14 cellular contexts compared by ENCODE assay signal in the genomic region with DNA sequence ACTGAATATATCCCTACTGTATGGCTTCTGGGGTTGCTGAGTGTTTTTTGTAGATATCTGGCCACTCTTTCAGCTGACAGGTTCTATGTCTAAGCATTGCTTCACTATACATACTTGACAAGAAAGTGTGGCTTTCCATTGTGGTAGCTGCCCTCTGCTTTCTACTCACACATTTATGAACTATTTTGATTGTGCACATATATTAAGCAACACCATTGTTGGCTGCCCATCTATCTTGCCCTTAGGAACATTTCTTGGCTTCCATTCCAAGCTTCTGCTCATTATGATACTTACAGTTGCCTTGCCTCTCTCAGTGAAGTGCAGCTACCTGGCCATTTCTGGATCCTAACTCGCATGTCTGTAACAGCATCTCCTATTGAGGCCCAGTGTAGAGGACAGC.
DNase-seq lines count a peak whose midpoint lies in the region; ATAC-seq and TF ChIP-seq lines count a peak whose summit lies in the region.
"Had no signal": no experiment of that assay in that cellular context is flagged by ENCODE, and none has a peak within 500 bp of the region (broad histone marks: within the 10 kb centered on the region; RNA-seq: fewer than 3 reads in every experiment).

No MANE protein-coding gene starts in this region.

- intact Hi-C loops in Calu3 (cut with micrococcal nuclease; ENCODE audit: unreplicated experiment) (loop anchor here (2.0 to 5.0 kb wide), 5 partner anchors 84 to 954 kb away; no protein-coding TSS in a partner anchor), PC-3 (cut with micrococcal nuclease) (loop anchor here (2.0 to 5.0 kb wide), 4 partner anchors 92 to 954 kb away; no protein-coding TSS in a partner anchor), left lung (cut with DNase I) (no loop called here)

- peaks cover 5% of the 10 kb centered on the region for H3K9me3 Mint-ChIP-seq in Calu3 (ENCODE audit: low read depth, unreplicated experiment)
- H3K9me3 Mint-ChIP-seq in T-helper 2 cell treated with Interferon-gamma antibody and Interleukin-4, amounts not matched to agents 5 μg/mL and 100 μg/mL, for 36 hours: no peaks in the 10 kb centered on the region

- TF ChIP-seq CTCF in Calu3 (IDR thresholded peaks at IDR 0.05; ENCODE audit: unreplicated experiment) (no peak), PC-3 (conservative IDR thresholded peaks at IDR 0.05; ENCODE audit: low read depth, low read length) (no peak), left lung (IDR thresholded peaks at IDR 0.05) (no peak)

- H3K36me3 Mint-ChIP-seq in Calu3 (ENCODE audit: insufficient read depth, unreplicated experiment): no peaks in the 10 kb centered on the region
- no peaks in the 10 kb centered on the region for H3K36me3 Mint-ChIP-seq in T-helper 2 cell treated with Interferon-gamma antibody and Interleukin-4, amounts not matched to agents 5 μg/mL and 100 μg/mL, for 36 hours (ENCODE audit: low read depth)
- H3K36me3 Mint-ChIP-seq: CD14-positive monocyte; CD8-positive, alpha-beta memory T cell; IgD-negative memory B cell had no signal

- H3K27ac ChIP-seq in PC-3 (ENCODE audit: low read length) (peak overlapping the region; percentile 83), epithelial cell of prostate (peak overlapping the region; percentile 32), left lung (no peak overlapping the region)
- H3K27ac ChIP-seq: GM23248 had no signal

- H3K4me1 Mint-ChIP-seq in Calu3 (ENCODE audit: low read depth, unreplicated experiment): peaks cover 6% of the 10 kb centered on the region
- no peaks in the 10 kb centered on the region for H3K4me1 Mint-ChIP-seq in T-helper 2 cell treated with Interferon-gamma antibody and Interleukin-4, amounts not matched to agents 5 μg/mL and 100 μg/mL, for 36 hours (ENCODE audit: low read depth)
- H3K4me1 Mint-ChIP-seq: CD14-positive monocyte; CD8-positive, alpha-beta memory T cell; IgD-negative memory B cell had no signal

- no peak overlapping the region for H2AFZ ChIP-seq in PC-3 (ENCODE audit: low read length)
- H2AFZ ChIP-seq: GM23248 had no signal

- no peak for DNase-seq in Calu3
- no peak for DNase-seq in PC-3
- DNase-seq in epithelial cell of prostate (ENCODE audit: low read depth, low spot score): no peak
- DNase-seq in left lung: no peak
- no peak for DNase-seq in T-helper 2 cell treated with Interferon-gamma antibody and Interleukin-4, amounts not matched to agents 5 μg/mL and 100 μg/mL, for 36 hours (ENCODE audit: low spot score)
- no peak for DNase-seq in mesenteric fat pad (ENCODE audit: low spot score)
- no peak for DNase-seq in cerebellar nuclear complex (lab: John Stamatoyannopoulos, UW)
- DNase-seq: Caco-2; CD8-positive, alpha-beta memory T cell; DMS79 had no signal

- ATAC-seq in PC-3 (no peak), left lung (peak; percentile 30)

- H3K79me2 ChIP-seq in PC-3 (ENCODE audit: low read length): no peaks in the 10 kb centered on the region

- H3K4me1 ChIP-seq in PC-3 (ENCODE audit: insufficient read depth, low read length) (peaks cover 22% of the 10 kb centered on the region), left lung (no peaks in the 10 kb centered on the region)
- H3K4me1 ChIP-seq: A549, Caco-2 had no signal

- POLR2A ChIA-PET in PC-3 (lab: Charles Lee; ENCODE audit: unreplicated experiment): no interaction called here

- BruUV-seq in Calu3 (replicated peaks; lab: Mats Ljungman, UMichigan) (no TSS peak), PC-3 (replicated peaks; lab: Mats Ljungman, UMichigan) (no TSS peak)

- peak overlapping the region; percentile 56 for H3K9ac ChIP-seq in PC-3 (ENCODE audit: low read length)
- H3K9ac ChIP-seq: GM23248 had no signal

- no peaks in the 10 kb centered on the region for H4K20me1 ChIP-seq in PC-3 (ENCODE audit: low read length)

- H3K27me3 ChIP-seq in PC-3 (ENCODE audit: low read length) (no peaks in the 10 kb centered on the region), left lung (no peaks in the 10 kb centered on the region)

- H3K4me3 Mint-ChIP-seq in Calu3 (ENCODE audit: low read depth, unreplicated experiment): no peak overlapping the region
- H3K4me3 Mint-ChIP-seq in T-helper 2 cell treated with Interferon-gamma antibody and Interleukin-4, amounts not matched to agents 5 μg/mL and 100 μg/mL, for 36 hours: no peak overlapping the region
- H3K4me3 Mint-ChIP-seq: CD14-positive monocyte; CD8-positive, alpha-beta memory T cell; IgD-negative memory B cell had no signal

- H3K9me3 ChIP-seq in PC-3 (ENCODE audit: low read length) (no peaks in the 10 kb centered on the region), left lung (peaks cover 0 to 2% of the 10 kb centered on the region in 2 donors)
- H3K9me3 ChIP-seq: A549, Caco-2 had no signal

- no peaks in the 10 kb centered on the region for H3K9me2 ChIP-seq in PC-3 (replicated peaks; ENCODE audit: low read length)

- peak overlapping the region; percentile 8 for H3K27ac Mint-ChIP-seq in Calu3 (ENCODE audit: unreplicated experiment)
- no peak overlapping the region for H3K27ac Mint-ChIP-seq in T-helper 2 cell treated with Interferon-gamma antibody and Interleukin-4, amounts not matched to agents 5 μg/mL and 100 μg/mL, for 36 hours
- H3K27ac Mint-ChIP-seq: CD14-positive monocyte; CD8-positive, alpha-beta memory T cell; IgD-negative memory B cell had no signal

- no peak overlapping the region for H3K4me2 ChIP-seq in PC-3 (ENCODE audit: low read length)
- H3K4me2 ChIP-seq: A549 had no signal

- no peaks in the 10 kb centered on the region for H3F3A ChIP-seq in PC-3 (ENCODE audit: low read length, unreplicated experiment)

- CTCF ChIA-PET in Calu3 (lab: Charles Lee) (interaction anchor here (0.7 to 1.8 kb wide), 3 partner anchors 14 to 167 kb away, joined by 3 to 19 read pairs (median 3); no protein-coding TSS in a partner anchor), PC-3 (lab: Charles Lee) (interaction anchor here (0.6 to 1.3 kb wide), 6 partner anchors 52 to 207 kb away, joined by 3 to 7 read pairs (median 4); no protein-coding TSS in a partner anchor)

- no peak overlapping the region for H3K4me3 ChIP-seq in PC-3 (ENCODE audit: low read length)
- no peak overlapping the region for H3K4me3 ChIP-seq in left lung
- H3K4me3 ChIP-seq: A549, GM23248 had no signal

- no peaks in the 10 kb centered on the region for H3K27me3 Mint-ChIP-seq in Calu3 (ENCODE audit: unreplicated experiment)
- H3K27me3 Mint-ChIP-seq in T-helper 2 cell treated with Interferon-gamma antibody and Interleukin-4, amounts not matched to agents 5 μg/mL and 100 μg/mL, for 36 hours (ENCODE audit: low read depth): peaks cover 20% of the 10 kb centered on the region

- H3K36me3 ChIP-seq in PC-3 (ENCODE audit: low read depth, low read length) (no peaks in the 10 kb centered on the region), left lung (no peaks in the 10 kb centered on the region)

Comparison
In these comparisons a context has a peak if more than half of its experiments do, and no peak if none do; other contexts are left out.
1. H3K27ac ChIP-seq: peak in PC-3 (single experiment) and epithelial cell of prostate (single experiment); none in left lung (0 of 2).
2. intact Hi-C loops: an anchor here in Calu3 (2.0 to 5.0 kb wide) and PC-3 (2.0 to 5.0 kb wide); none called in left lung.